1 cellular context compared by ENCODE assay signal in the genomic region with DNA sequence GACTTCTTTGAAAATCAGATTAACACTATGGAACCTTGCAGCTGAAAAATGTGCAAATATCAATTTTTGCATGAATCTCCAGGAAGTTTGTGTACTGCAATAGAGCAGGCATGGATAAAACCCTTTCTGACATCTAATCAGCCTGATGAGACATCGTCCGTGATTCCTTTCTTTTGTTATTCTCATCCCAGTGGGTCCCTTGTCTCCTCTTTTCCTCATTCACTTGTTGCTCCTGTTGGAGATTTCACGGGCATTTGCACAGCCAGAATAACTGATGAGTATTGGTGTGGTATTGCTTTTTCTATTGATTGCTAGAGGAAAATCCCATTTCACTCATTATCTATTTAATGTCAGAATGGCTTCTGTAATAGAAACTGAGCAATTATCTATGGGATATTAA.
TF ChIP-seq lines count a peak whose summit lies in the region.

No MANE protein-coding gene starts in this region.

TF ChIP-seq in HEK293, 187 proteins besides CTCF, POLR2A, EP300 and RAD21 (continued from another document):
- TF ChIP-seq, protein P1, sequence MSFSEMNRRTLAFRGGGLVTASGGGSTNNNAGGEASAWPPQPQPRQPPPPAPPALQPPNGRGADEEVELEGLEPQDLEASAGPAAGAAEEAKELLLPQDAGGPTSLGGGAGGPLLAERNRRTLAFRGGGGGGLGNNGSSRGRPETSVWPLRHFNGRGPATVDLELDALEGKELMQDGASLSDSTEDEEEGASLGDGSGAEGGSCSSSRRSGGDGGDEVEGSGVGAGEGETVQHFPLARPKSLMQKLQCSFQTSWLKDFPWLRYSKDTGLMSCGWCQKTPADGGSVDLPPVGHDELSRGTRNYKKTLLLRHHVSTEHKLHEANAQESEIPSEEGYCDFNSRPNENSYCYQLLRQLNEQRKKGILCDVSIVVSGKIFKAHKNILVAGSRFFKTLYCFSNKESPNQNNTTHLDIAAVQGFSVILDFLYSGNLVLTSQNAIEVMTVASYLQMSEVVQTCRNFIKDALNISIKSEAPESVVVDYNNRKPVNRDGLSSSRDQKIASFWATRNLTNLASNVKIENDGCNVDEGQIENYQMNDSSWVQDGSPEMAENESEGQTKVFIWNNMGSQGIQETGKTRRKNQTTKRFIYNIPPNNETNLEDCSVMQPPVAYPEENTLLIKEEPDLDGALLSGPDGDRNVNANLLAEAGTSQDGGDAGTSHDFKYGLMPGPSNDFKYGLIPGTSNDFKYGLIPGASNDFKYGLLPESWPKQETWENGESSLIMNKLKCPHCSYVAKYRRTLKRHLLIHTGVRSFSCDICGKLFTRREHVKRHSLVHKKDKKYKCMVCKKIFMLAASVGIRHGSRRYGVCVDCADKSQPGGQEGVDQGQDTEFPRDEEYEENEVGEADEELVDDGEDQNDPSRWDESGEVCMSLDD (tag by site-specific recombination; IDR thresholded peaks at IDR 0.05), result no peak
- TF ChIP-seq, protein P2, sequence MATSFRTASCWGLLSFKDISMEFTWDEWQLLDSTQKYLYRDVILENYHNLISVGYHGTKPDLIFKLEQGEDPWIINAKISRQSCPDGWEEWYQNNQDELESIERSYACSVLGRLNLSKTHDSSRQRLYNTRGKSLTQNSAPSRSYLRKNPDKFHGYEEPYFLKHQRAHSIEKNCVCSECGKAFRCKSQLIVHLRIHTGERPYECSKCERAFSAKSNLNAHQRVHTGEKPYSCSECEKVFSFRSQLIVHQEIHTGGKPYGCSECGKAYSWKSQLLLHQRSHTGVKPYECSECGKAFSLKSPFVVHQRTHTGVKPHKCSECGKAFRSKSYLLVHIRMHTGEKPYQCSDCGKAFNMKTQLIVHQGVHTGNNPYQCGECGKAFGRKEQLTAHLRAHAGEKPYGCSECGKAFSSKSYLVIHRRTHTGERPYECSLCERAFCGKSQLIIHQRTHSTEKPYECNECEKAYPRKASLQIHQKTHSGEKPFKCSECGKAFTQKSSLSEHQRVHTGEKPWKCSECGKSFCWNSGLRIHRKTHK (tag by site-specific recombination; IDR thresholded peaks at IDR 0.05), result no peak
- TF ChIP-seq ZNF311 (tag by site-specific recombination; IDR thresholded peaks at IDR 0.05; ENCODE audit: borderline replicate concordance), result no peak
